ENCODE assay signal across 24 cellular contexts in genomic region chr10:60428387-60428737, GRCh38. TPM values are rescaled to one million over a fixed set of nuclear protein-coding genes. Genes with fewer than 3 reads are reported as not detected.
DNase-seq lines count a peak whose midpoint lies in the region; ATAC-seq, FAIRE-seq and TF ChIP-seq lines count a peak whose summit lies in the region.
"Had no signal": no experiment of that assay in that cellular context is flagged by ENCODE, and none has a peak within 500 bp of the region (broad histone marks: within the 10 kb centered on the region; RNA-seq: fewer than 3 reads in every experiment).

No MANE protein-coding gene starts in this region.

- no peak for FAIRE-seq in RCC 7860 (lab: Jason Lieb, UNC)

- no peak for TF ChIP-seq CTCF in right atrium auricular region (IDR thresholded peaks at IDR 0.05)
- TF ChIP-seq CTCF in esophagus muscularis mucosa (IDR thresholded peaks at IDR 0.05) = no peak

- ATAC-seq in Right ventricle myocardium superior (ENCODE audit: poor library complexity) = peak; percentile 62
- ATAC-seq in HG03457 (IDR thresholded peaks at IDR 0.05; ENCODE audit: unreplicated experiment) = no peak
- no peak for ATAC-seq in HG03571 (IDR thresholded peaks at IDR 0.05; ENCODE audit: unreplicated experiment)
- ATAC-seq: gastroesophageal sphincter, PC-3, T-helper 17 cell had no signal

- intact Hi-C loops in Right ventricle myocardium superior (cut with DNase I) (no loop called here), esophagus muscularis mucosa (cut with DNase I) (no loop called here)

- DNase-seq in Right ventricle myocardium superior (peak; percentile 42), right atrium auricular region (ENCODE audit: low spot score) (no peak), esophagus muscularis mucosa (ENCODE audit: extremely low spot score) (no peak), RCC 7860 (ENCODE audit: low spot score) (no peak)
- DNase-seq in activated CD8-positive, alpha-beta memory T cell treated with anti-CD3 and anti-CD28 coated beads, Interleukin-2, amount 50 U/mL, for 48 hours = no peak
- DNase-seq: activated gamma-delta T cell treated with Interleukin-2 at 50 U/mL for 16 hours, amniotic stem cell, Caco-2, colonic mucosa, Karpas-422, kidney glomerular epithelial cell, midbrain, NCI-H1048, NCI-H2029, PC-3, SJCRH30, T-helper 17 cell, uterus had no signal

- 62% methylated on average over 3 of the region's 3 CpGs for whole genome bisulfite sequencing in esophagus muscularis mucosa
- WGBS in mesodermal cell (ENCODE audit: insufficient coverage in 2 of 2), 2 experiments = 86% methylated on average over 3 of the region's 3 CpGs; no CpG with 5 or more reads in 1 of the 2 experiments

- no peak overlapping the region for H3K4me3 ChIP-seq in right atrium auricular region
- H3K4me3 ChIP-seq in esophagus muscularis mucosa = no peak overlapping the region
- no peak overlapping the region for H3K4me3 ChIP-seq in mesodermal cell (ENCODE audit: extremely low read depth, insufficient read depth, low read length, poor library complexity, severe bottlenecking)
- H3K4me3 ChIP-seq: BLaER1, colonic mucosa, gastroesophageal sphincter, SJCRH30, uterus had no signal

- H3K9me3 ChIP-seq in right atrium auricular region = no peaks in the 10 kb centered on the region
- no peaks in the 10 kb centered on the region for H3K9me3 ChIP-seq in esophagus muscularis mucosa
- no peaks in the 10 kb centered on the region for H3K9me3 ChIP-seq in mesodermal cell (ENCODE audit: control insufficient read depth, low read length)
- H3K9me3 ChIP-seq: BLaER1, Caco-2, colonic mucosa, gastroesophageal sphincter, SJCRH30, uterus had no signal

- peaks cover 0 to 37% of the 10 kb centered on the region in 2 donors for H3K4me1 ChIP-seq in right atrium auricular region
- peaks cover 16 to 75% (median 68%) of the 10 kb centered on the region in 4 donors for H3K4me1 ChIP-seq in esophagus muscularis mucosa
- peaks cover 49% of the 10 kb centered on the region for H3K4me1 ChIP-seq in mesodermal cell (ENCODE audit: control insufficient read depth, insufficient read depth, low read length, poor library complexity, severe bottlenecking)
- H3K4me1 ChIP-seq: BLaER1, colonic mucosa, uterus had no signal

- H3K27me3 ChIP-seq in right atrium auricular region = no peaks in the 10 kb centered on the region
- no peaks in the 10 kb centered on the region for H3K27me3 ChIP-seq in esophagus muscularis mucosa
- H3K27me3 ChIP-seq: BLaER1, colonic mucosa, gastroesophageal sphincter, SJCRH30, uterus had no signal

- H3K36me3 ChIP-seq in right atrium auricular region (no peaks in the 10 kb centered on the region), esophagus muscularis mucosa (no peaks in the 10 kb centered on the region), mesodermal cell (ENCODE audit: control insufficient read depth, insufficient read depth, low read length) (no peaks in the 10 kb centered on the region)
- H3K36me3 ChIP-seq: BLaER1, colonic mucosa, gastroesophageal sphincter, SJCRH30, uterus had no signal

- no peak for TF ChIP-seq POLR2A in esophagus muscularis mucosa (IDR thresholded peaks at IDR 0.05; ENCODE audit: low read depth)

- H3K27ac ChIP-seq in right atrium auricular region = peak overlapping the region in 1 of 2 donors; percentile 62
- H3K27ac ChIP-seq in esophagus muscularis mucosa (replicated peaks in 1 of 4) = peak overlapping the region; percentile 17 to 53 (median 45)
- peak overlapping the region; percentile 62 for H3K27ac ChIP-seq in mesodermal cell (ENCODE audit: low read depth, low read length, severe bottlenecking)
- H3K27ac ChIP-seq: BLaER1, colonic mucosa, SJCRH30, uterus, VCaP had no signal

- no peak for TF ChIP-seq EP300 in esophagus muscularis mucosa (IDR thresholded peaks at IDR 0.05)

RNA-seq across cellular contexts. Expression of gene ANK3, which starts 38.7 kb away (rescaled TPM):
- total RNA-seq in Right ventricle myocardium superior (192 TPM), right atrium auricular region (100 to 1,000 TPM; 189 to 198 TPM), esophagus muscularis mucosa (10 to 100 TPM; 25.5 to 44.9 (median 26.6) TPM)
- polyA plus RNA-seq in mesodermal cell (2013, experiment 1 of 2) = 107 TPM
- polyA plus RNA-seq in mesodermal cell (2013, experiment 2 of 2) = 108 TPM
